Comparison of ENCODE assay signal across 8 cellular contexts in the genomic region with DNA sequence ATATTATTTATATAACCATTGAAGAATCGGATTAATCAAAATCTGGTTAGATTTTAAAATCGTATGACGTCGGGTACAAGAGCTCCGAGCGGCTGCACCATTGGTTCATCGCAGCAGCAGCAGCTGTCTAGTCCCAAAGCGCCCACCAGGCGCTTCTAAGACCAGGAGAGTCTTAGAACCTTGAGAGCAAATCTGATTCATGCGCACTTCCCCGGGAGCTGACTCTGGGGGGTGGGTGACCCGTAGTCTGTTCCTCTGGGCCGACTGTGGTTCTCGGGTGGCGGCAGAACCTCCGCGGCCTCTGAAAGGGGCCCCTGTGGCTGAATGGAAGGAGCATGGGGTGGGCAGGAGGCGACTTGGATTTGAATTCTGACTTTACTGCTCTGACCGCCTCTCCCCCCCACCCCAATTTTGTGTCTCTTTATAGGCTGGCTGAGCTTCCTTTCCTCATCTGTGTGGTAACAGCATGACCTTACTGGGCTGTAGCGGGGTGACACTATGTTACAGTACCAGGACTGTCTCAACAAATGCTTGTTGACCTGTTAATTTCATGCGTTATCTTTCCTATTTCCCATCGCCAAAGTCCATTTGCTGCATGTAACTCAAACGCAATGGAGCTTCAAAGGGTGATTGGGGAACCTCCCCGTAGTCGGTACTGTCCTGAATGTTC.
DNase-seq lines count a peak whose midpoint lies in the region; ATAC-seq and TF ChIP-seq lines count a peak whose summit lies in the region.

No MANE protein-coding gene starts in this region.

- H3K4me3 ChIP-seq in CD4-positive, alpha-beta memory T cell (ENCODE audit: low read length in 2 of 2) = peak overlapping the region in 1 of 2 donors; percentile 85
- H3K4me3 ChIP-seq in Karpas-422 (ENCODE audit: low read length) = peak overlapping the region; percentile 81

- H3K9me3 ChIP-seq in CD4-positive, alpha-beta memory T cell (ENCODE audit: control insufficient read depth in 1 of 2, low read length in 2 of 2) = no peaks in the 10 kb centered on the region
- no peaks in the 10 kb centered on the region for H3K9me3 ChIP-seq in Karpas-422 (ENCODE audit: low read length)

- H3K79me2 ChIP-seq in Karpas-422 (ENCODE audit: low read length) = peaks cover 23% of the 10 kb centered on the region

- peaks cover 29% of the 10 kb centered on the region for H3K4me1 ChIP-seq in CD4-positive, alpha-beta memory T cell (ENCODE audit: insufficient read depth, low read length)
- H3K4me1 ChIP-seq in Karpas-422 (ENCODE audit: low read length) = peaks cover 46% of the 10 kb centered on the region

- H3K36me3 Mint-ChIP-seq in CD4-positive, alpha-beta memory T cell = peaks cover 0 to 17% of the 10 kb centered on the region in 2 donors
- no peaks in the 10 kb centered on the region for H3K36me3 Mint-ChIP-seq in chondrocyte (ENCODE audit: low read depth)
- H3K36me3 Mint-ChIP-seq in natural killer cell treated with Interleukin-12 subunit alpha and Interleukin-12 subunit beta and Interleukin-15 and Interleukin-18, amount 100 ng/mL, for 72 hours = no peaks in the 10 kb centered on the region

- H3K27me3 Mint-ChIP-seq in CD4-positive, alpha-beta memory T cell = no peaks in the 10 kb centered on the region
- H3K27me3 Mint-ChIP-seq in chondrocyte (ENCODE audit: low read depth) = peaks cover 37% of the 10 kb centered on the region
- peaks cover 18 to 21% of the 10 kb centered on the region in 2 donors for H3K27me3 Mint-ChIP-seq in natural killer cell treated with Interleukin-12 subunit alpha and Interleukin-12 subunit beta and Interleukin-15 and Interleukin-18, amount 100 ng/mL, for 72 hours

- no peaks in the 10 kb centered on the region for H4K20me1 ChIP-seq in Karpas-422 (ENCODE audit: insufficient read depth, low read depth, low read length)

- POLR2A ChIA-PET in CD4-positive, alpha-beta memory T cell (lab: Charles Lee; ENCODE audit: partially characterized antibody) = interaction anchor here (0.7 to 7.0 kb wide), 2 partner anchors 14 to 47 kb away, joined by 3 to 346 read pairs; no protein-coding TSS in a partner anchor

- H3K4me2 ChIP-seq in Karpas-422 (ENCODE audit: low read depth, low read length, poor library complexity, severe bottlenecking) = peak overlapping the region; percentile 74

- H3K9me2 ChIP-seq in Karpas-422 (replicated peaks; ENCODE audit: insufficient read depth, low read length) = no peaks in the 10 kb centered on the region

- H3K9me3 Mint-ChIP-seq in CD4-positive, alpha-beta memory T cell = peaks cover 0 to 2% (median 0%) of the 10 kb centered on the region in 8 donors
- peaks cover 3% of the 10 kb centered on the region for H3K9me3 Mint-ChIP-seq in chondrocyte (ENCODE audit: low read depth)
- H3K9me3 Mint-ChIP-seq in natural killer cell treated with Interleukin-12 subunit alpha and Interleukin-12 subunit beta and Interleukin-15 and Interleukin-18, amount 100 ng/mL, for 72 hours = no peaks in the 10 kb centered on the region

- H3K27me3 ChIP-seq in CD4-positive, alpha-beta memory T cell (ENCODE audit: insufficient read depth, low read length) = no peaks in the 10 kb centered on the region
- no peaks in the 10 kb centered on the region for H3K27me3 ChIP-seq in Karpas-422 (ENCODE audit: low read length)

- H3K36me3 ChIP-seq in CD4-positive, alpha-beta memory T cell (ENCODE audit: insufficient read depth, low read length) = no peaks in the 10 kb centered on the region
- H3K36me3 ChIP-seq in Karpas-422 (ENCODE audit: insufficient read depth, low read length) = no peaks in the 10 kb centered on the region

- H3K4me3 Mint-ChIP-seq in CD4-positive, alpha-beta memory T cell = peak overlapping the region; percentile 93 to 98 (median 95)
- peak overlapping the region; percentile 72 for H3K4me3 Mint-ChIP-seq in chondrocyte (ENCODE audit: unreplicated experiment)
- H3K4me3 Mint-ChIP-seq in natural killer cell treated with Interleukin-12 subunit alpha and Interleukin-12 subunit beta and Interleukin-15 and Interleukin-18, amount 100 ng/mL, for 72 hours = peak overlapping the region; percentile 96

- H2AFZ ChIP-seq in Karpas-422 (ENCODE audit: low read length) = peak overlapping the region; percentile 91; the same call in 1 of the 2 replicates

- no peak for ATAC-seq in natural killer cell treated with Interleukin-12 subunit alpha and Interleukin-12 subunit beta and Interleukin-15 and Interleukin-18, amount 100 ng/mL, for 72 hours
- no peak for ATAC-seq in GM21737 (IDR thresholded peaks at IDR 0.05; ENCODE audit: unreplicated experiment)
- ATAC-seq in HG03469 (IDR thresholded peaks at IDR 0.05; ENCODE audit: unreplicated experiment) = no peak

- intact Hi-C loops in CD4-positive, alpha-beta memory T cell (cut with micrococcal nuclease) = loop anchor here (2.0 to 5.0 kb wide), 3 partner anchors 61 to 182 kb away; partner anchors contain the start of genes ATG5, QRSL1 and RTN4IP1

- TF ChIP-seq CTCF in chondrocyte (IDR thresholded peaks at IDR 0.05) = peak; percentile 31

- H3K27ac Mint-ChIP-seq in CD4-positive, alpha-beta memory T cell = peak overlapping the region in 3 of 7 donors; percentile 18 to 92 (median 77)
- no peak overlapping the region for H3K27ac Mint-ChIP-seq in chondrocyte (ENCODE audit: unreplicated experiment)
- H3K27ac Mint-ChIP-seq in natural killer cell treated with Interleukin-12 subunit alpha and Interleukin-12 subunit beta and Interleukin-15 and Interleukin-18, amount 100 ng/mL, for 72 hours = peak overlapping the region in 1 of 2 donors; percentile 53

- H3K4me1 Mint-ChIP-seq in CD4-positive, alpha-beta memory T cell = peaks cover 18 to 46% (median 27%) of the 10 kb centered on the region in 4 donors
- peaks cover 36% of the 10 kb centered on the region for H3K4me1 Mint-ChIP-seq in chondrocyte (ENCODE audit: low read depth)
- H3K4me1 Mint-ChIP-seq in natural killer cell treated with Interleukin-12 subunit alpha and Interleukin-12 subunit beta and Interleukin-15 and Interleukin-18, amount 100 ng/mL, for 72 hours (ENCODE audit: low read depth in 2 of 2) = peaks cover 26 to 35% of the 10 kb centered on the region in 2 donors

- H3K9ac ChIP-seq in Karpas-422 (ENCODE audit: low read length) = peak overlapping the region; percentile 87

- CTCF ChIA-PET in CD4-positive, alpha-beta memory T cell (lab: Charles Lee; ENCODE audit: partially characterized antibody) = interaction anchor here (0.7 to 7.0 kb wide), 8 partner anchors 14 to 64 kb away, joined by 3 to 170 read pairs (median 10); no protein-coding TSS in a partner anchor

- H3K27ac ChIP-seq in CD4-positive, alpha-beta memory T cell (ENCODE audit: low read depth, low read length) = no peak overlapping the region
- peak overlapping the region; percentile 48; the same call in 1 of the 2 replicates for H3K27ac ChIP-seq in Karpas-422 (ENCODE audit: low read length)

- no peak for DNase-seq in CD4-positive, alpha-beta memory T cell
- DNase-seq in Karpas-422 = peak; percentile 79
- DNase-seq in chondrocyte (ENCODE audit: low spot score) = no peak
- DNase-seq in natural killer cell treated with Interleukin-12 subunit alpha and Interleukin-12 subunit beta and Interleukin-15 and Interleukin-18, amount 100 ng/mL, for 72 hours (ENCODE audit: low spot score) = no peak
- DNase-seq in SKM-1 (lab: John Stamatoyannopoulos, UW; ENCODE audit: unreplicated experiment) = no peak
- DNase-seq in NCI-H2029 treated with DMSO at 0.1 percent for 48 hours (lab: John Stamatoyannopoulos, UW) = no peak
